ENCODE assay signal across 25 cellular contexts in genomic region chr4:77354550-77354949, GRCh38.
A peak's percentile ranks its signal among the peaks of the same experiment; 100 is the strongest.
DNase-seq lines count a peak whose midpoint lies in the region; ATAC-seq and TF ChIP-seq lines count a peak whose summit lies in the region.
"Had no signal": no experiment of that assay in that cellular context is flagged by ENCODE, and none has a peak within 500 bp of the region (broad histone marks: within the 10 kb centered on the region; RNA-seq: fewer than 3 reads in every experiment).

No MANE protein-coding gene starts in this region.

- WGBS in lower leg skin, 2 donors = 20 to 47% methylated on average over 1 of the region's 1 CpG

- no peak overlapping the region for H3K4me3 Mint-ChIP-seq in stimulated activated naive CD8-positive, alpha-beta T cell treated with anti-CD3 and anti-CD28 coated beads, Interleukin-15, amount 100 ng/mL, for 72 hours
- H3K4me3 Mint-ChIP-seq: activated naive CD4-positive, alpha-beta T cell treated with anti-CD3 and anti-CD28 coated beads for 36 hours; CD4-positive, alpha-beta memory T cell; immature natural killer cell; natural killer cell had no signal

- DNase-seq in NCI-H2029 (lab: John Stamatoyannopoulos, UW) = peak; percentile 36
- no peak for DNase-seq in NCI-H2029 treated with DMSO at 0.1 percent for 48 hours (lab: John Stamatoyannopoulos, UW)
- DNase-seq in NCI-H510A treated with DMSO at 0.1 percent for 48 hours (lab: John Stamatoyannopoulos, UW) = peak; percentile 71
- DNase-seq in retina = peak; percentile 34
- no peak for DNase-seq in stimulated activated naive CD8-positive, alpha-beta T cell treated with anti-CD3 and anti-CD28 coated beads, Interleukin-15, amount 100 ng/mL, for 72 hours
- no peak for DNase-seq in 8988T
- DNase-seq in lower leg skin (ENCODE audit: low spot score in 2 of 2) = no peak
- DNase-seq: activated CD4-positive, alpha-beta T cell treated with anti-CD3 and anti-CD28 coated beads, Interleukin-2, amount 50 U/mL, for 48 hours; activated naive CD4-positive, alpha-beta T cell treated with anti-CD3 and anti-CD28 coated beads for 36 hours; brain microvascular endothelial cell; CD4-positive, alpha-beta memory T cell; DMS 273 treated with DMSO at 0.1 percent for 48 hours; H7; hypothalamus; immature natural killer cell; Kasumi-1; left ventricle myocardium superior; midbrain; natural killer cell; NCI-H526; RPMI8226; stimulated activated naive CD8-positive, alpha-beta T cell treated with anti-CD3 and anti-CD28 coated beads, Interleukin-15, Interleukin-2, amounts not matched to agents 100 U/mL and 50 U/mL, for 24 hours; T-helper 1 cell had no signal

- no peak for TF ChIP-seq POLR2A in lower leg skin (IDR thresholded peaks at IDR 0.05)

- intact Hi-C loops in lower leg skin (cut with DNase I; ENCODE audit: low total_unique reads) = no loop called here

- no peaks in the 10 kb centered on the region for H3K4me1 Mint-ChIP-seq in stimulated activated naive CD8-positive, alpha-beta T cell treated with anti-CD3 and anti-CD28 coated beads, Interleukin-15, amount 100 ng/mL, for 72 hours
- H3K4me1 Mint-ChIP-seq: CD4-positive, alpha-beta memory T cell; immature natural killer cell; natural killer cell had no signal

- peak; percentile 40 for ATAC-seq in GM21786 (IDR thresholded peaks at IDR 0.05; ENCODE audit: unreplicated experiment)
- ATAC-seq in stimulated activated naive CD8-positive, alpha-beta T cell treated with anti-CD3 and anti-CD28 coated beads, Interleukin-15, amount 100 ng/mL, for 72 hours = no peak

- no peak for TF ChIP-seq CTCF in lower leg skin (IDR thresholded peaks at IDR 0.05)

- H3K4me3 ChIP-seq in lower leg skin (ENCODE audit: low read depth, poor library complexity, severe bottlenecking) = no peak overlapping the region
- H3K4me3 ChIP-seq: skin epidermis had no signal

- peaks cover 3% of the 10 kb centered on the region for H3K27me3 Mint-ChIP-seq in stimulated activated naive CD8-positive, alpha-beta T cell treated with anti-CD3 and anti-CD28 coated beads, Interleukin-15, amount 100 ng/mL, for 72 hours

- H3K9me3 Mint-ChIP-seq in stimulated activated naive CD8-positive, alpha-beta T cell treated with anti-CD3 and anti-CD28 coated beads, Interleukin-15, amount 100 ng/mL, for 72 hours = no peaks in the 10 kb centered on the region
- H3K9me3 Mint-ChIP-seq: activated naive CD4-positive, alpha-beta T cell treated with anti-CD3 and anti-CD28 coated beads for 36 hours; immature natural killer cell; natural killer cell had no signal

- H3K27ac Mint-ChIP-seq in stimulated activated naive CD8-positive, alpha-beta T cell treated with anti-CD3 and anti-CD28 coated beads, Interleukin-15, amount 100 ng/mL, for 72 hours = no peak overlapping the region
- H3K27ac Mint-ChIP-seq: activated naive CD4-positive, alpha-beta T cell treated with anti-CD3 and anti-CD28 coated beads for 36 hours; CD4-positive, alpha-beta memory T cell; immature natural killer cell; natural killer cell had no signal

Comparison
In these comparisons a context has a peak if more than half of its experiments do, and no peak if none do; other contexts are left out.
1. DNase-seq: peak in NCI-H2029 (single experiment), NCI-H510A treated with DMSO at 0.1 percent for 48 hours (single experiment) and retina (single experiment); none in NCI-H2029 treated with DMSO at 0.1 percent for 48 hours (single experiment), stimulated activated naive CD8-positive, alpha-beta T cell treated with anti-CD3 and anti-CD28 coated beads, Interleukin-15, amount 100 ng/mL, for 72 hours (0 of 2), 8988T (single experiment) and lower leg skin (0 of 2).